Comparison of ENCODE assay signal across 1 cellular context in genomic region chr16:2987854-2988253, GRCh38.
TF ChIP-seq lines count a peak whose summit lies in the region.

No MANE protein-coding gene starts in this region.

TF ChIP-seq in HepG2, 621 proteins besides CTCF, POLR2A, EP300 and RAD21:
- TF ChIP-seq, protein P1, sequence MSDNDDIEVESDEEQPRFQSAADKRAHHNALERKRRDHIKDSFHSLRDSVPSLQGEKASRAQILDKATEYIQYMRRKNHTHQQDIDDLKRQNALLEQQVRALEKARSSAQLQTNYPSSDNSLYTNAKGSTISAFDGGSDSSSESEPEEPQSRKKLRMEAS (IDR thresholded peaks at IDR 0.05) = no peak
- TF ChIP-seq HOXD1 (CRISPR knock-in tag; IDR thresholded peaks at IDR 0.05) = peak; percentile 83
